In genomic region chr12:121383601-121384019, GRCh38 we compare ENCODE assay signal across 26 cellular contexts. TPM values are rescaled to one million over a fixed set of nuclear protein-coding genes. Genes with fewer than 3 reads are reported as not detected.
DNase-seq lines count a peak whose midpoint lies in the region; ATAC-seq, FAIRE-seq and TF ChIP-seq lines count a peak whose summit lies in the region.
"Had no signal": no experiment of that assay in that cellular context is flagged by ENCODE, and none has a peak within 500 bp of the region (broad histone marks: within the 10 kb centered on the region; RNA-seq: fewer than 3 reads in every experiment).

No MANE protein-coding gene starts in this region.

- no peaks in the 10 kb centered on the region for H3K27me3 ChIP-seq in RWPE2 (ENCODE audit: insufficient read depth, poor library complexity, severe bottlenecking)
- H3K27me3 ChIP-seq in foreskin keratinocyte = no peaks in the 10 kb centered on the region
- no peaks in the 10 kb centered on the region for H3K27me3 ChIP-seq in CD4-positive, alpha-beta T cell (ENCODE audit: control insufficient read depth, insufficient read depth, low read length)
- H3K27me3 ChIP-seq: dorsolateral prefrontal cortex, esophagus muscularis mucosa, tibial nerve had no signal

- DNase-seq in A549 (ENCODE audit: low read depth in 1 of 2, low spot score in 1 of 2) (no peak), RWPE2 (ENCODE audit: low spot score) (no peak), foreskin keratinocyte (no peak), T-helper 9 cell (no peak)
- no peak for DNase-seq in CD4-positive, alpha-beta T cell
- no peak for DNase-seq in activated CD8-positive, alpha-beta memory T cell treated with anti-CD3 and anti-CD28 coated beads, Interleukin-2, amount 10 ng/mL, durations not matched to agents 7 days and 5 days
- no peak for DNase-seq in stimulated activated effector memory CD8-positive, alpha-beta T cell treated with anti-CD3 and anti-CD28 coated beads, Interleukin-12 subunit alpha, Interleukin-12 subunit beta, amount 100 ng/mL, for 72 hours (ENCODE audit: low spot score in 2 of 2)
- DNase-seq: activated CD8-positive, alpha-beta T cell treated with anti-CD3 and anti-CD28 coated beads, Interleukin-2, amount 10 ng/mL, durations not matched to agents 7 days and 5 days; activated naive CD4-positive, alpha-beta T cell treated with anti-CD3 and anti-CD28 coated beads, Interleukin-2, amount 10 ng/mL, durations not matched to agents 7 days and 5 days; activated T-cell treated with anti-CD3 and anti-CD28 coated beads, Interleukin-2, amount 50 U/mL, for 24 hours; caudate nucleus; dorsolateral prefrontal cortex; KG1; mesenchymal stem cell; natural killer cell; NCI-H2029 treated with DMSO at 0.1 percent for 48 hours; posterior cingulate gyrus; stimulated activated CD4-positive, alpha-beta T cell treated with anti-CD3 and anti-CD28 coated beads, Interleukin-2, amount 100 ng/mL, for 48 hours; T-helper 2 cell had no signal

- peak in 1 of 2 experiments; percentile 29; a peak in 1 of 5 replicates for TF ChIP-seq RAD21 in A549 (conservative IDR thresholded peaks at IDR 0.05 in 1 of 2, IDR thresholded peaks at IDR 0.05 in 1 of 2)

- no peaks in the 10 kb centered on the region for H3K36me3 ChIP-seq in RWPE2 (ENCODE audit: low read depth)
- H3K36me3 ChIP-seq: esophagus muscularis mucosa, tibial nerve had no signal

- no peak for TF ChIP-seq EP300 in A549 (IDR thresholded peaks at IDR 0.05)

- no peak for FAIRE-seq in A549 (lab: Jason Lieb, UNC)
- FAIRE-seq: GM18507, RCC 7860 had no signal

- peak; percentile 26; the same call in 1 of the 3 replicates for TF ChIP-seq CTCF in A549 (IDR thresholded peaks at IDR 0.05)
- TF ChIP-seq CTCF in GM12874 (IDR thresholded peaks at IDR 0.05; ENCODE audit: insufficient read depth, low read depth, low read length) = 0 out of 2 replicates have a peak, but pooled peaks have one; percentile 5
- TF ChIP-seq CTCF in RWPE2 (IDR thresholded peaks at IDR 0.05; ENCODE audit: poor library complexity, severe bottlenecking) = peak; percentile 16
- peak; percentile 38 for TF ChIP-seq CTCF in foreskin keratinocyte (conservative IDR thresholded peaks at IDR 0.05)
- TF ChIP-seq CTCF in CD4-positive, alpha-beta T cell (IDR thresholded peaks at IDR 0.05) = no peak

- TF ChIP-seq POLR2A in A549 (IDR thresholded peaks at IDR 0.05; ENCODE audit: low read length) = no peak

- H3K4me1 ChIP-seq in A549 = peaks cover 5% of the 10 kb centered on the region; the same call in 2 of the 3 replicates
- H3K4me1 ChIP-seq in RWPE2 (ENCODE audit: insufficient read depth, poor library complexity, severe bottlenecking) = peaks cover 6% of the 10 kb centered on the region
- peaks cover 5% of the 10 kb centered on the region for H3K4me1 ChIP-seq in foreskin keratinocyte
- H3K4me1 ChIP-seq: esophagus muscularis mucosa, tibial nerve had no signal

- CTCF ChIA-PET in A549 (lab: Yijun Ruan, JAX) = interaction anchor here (0.5 to 2.0 kb wide), 10 partner anchors 10 to 1192 kb away, joined by 3 to 6 read pairs (median 4); no protein-coding TSS in a partner anchor
- CTCF ChIA-PET in CD4-positive, alpha-beta T cell (lab: Charles Lee) = interaction anchor here (1.9 kb wide), 1 partner anchor 49 kb away, joined by 5 read pairs; no protein-coding TSS in a partner anchor
- CTCF ChIA-PET in activated CD8-positive, alpha-beta memory T cell treated with anti-CD3 and anti-CD28 coated beads, Interleukin-2, amount 10 ng/mL, durations not matched to agents 7 days and 5 days (lab: Charles Lee) = interaction anchor here (1.1 to 1.8 kb wide), 4 partner anchors 22 to 429 kb away, joined by 3 to 7 read pairs (median 4); no protein-coding TSS in a partner anchor

- H3K27me3 Mint-ChIP-seq in CD4-positive, alpha-beta T cell = peaks cover 5% of the 10 kb centered on the region
- H3K27me3 Mint-ChIP-seq in activated CD8-positive, alpha-beta memory T cell treated with anti-CD3 and anti-CD28 coated beads, Interleukin-2, amount 10 ng/mL, durations not matched to agents 7 days and 5 days = peaks cover 9% of the 10 kb centered on the region
- H3K27me3 Mint-ChIP-seq: activated T-cell treated with anti-CD3 and anti-CD28 coated beads, Interleukin-2, amount 50 U/mL, for 24 hours; stimulated activated naive CD8-positive, alpha-beta T cell treated with anti-CD3 and anti-CD28 coated beads, Interleukin-15, Interleukin-2, amounts not matched to agents 100 ng/mL and 50 ng/mL, for 24 hours had no signal

- H3K4me1 Mint-ChIP-seq in CD4-positive, alpha-beta T cell (ENCODE audit: low read depth) = no peaks in the 10 kb centered on the region
- peaks cover 8% of the 10 kb centered on the region for H3K4me1 Mint-ChIP-seq in activated CD8-positive, alpha-beta memory T cell treated with anti-CD3 and anti-CD28 coated beads, Interleukin-2, amount 10 ng/mL, durations not matched to agents 7 days and 5 days
- H3K4me1 Mint-ChIP-seq in stimulated activated effector memory CD8-positive, alpha-beta T cell treated with anti-CD3 and anti-CD28 coated beads, Interleukin-12 subunit alpha, Interleukin-12 subunit beta, amount 100 ng/mL, for 72 hours = peaks cover 5% of the 10 kb centered on the region
- H3K4me1 Mint-ChIP-seq: natural killer cell had no signal

- POLR2A ChIA-PET in A549 (lab: Yijun Ruan, JAX) = interaction anchor here (0.6 kb wide), 1 partner anchor 31 kb away, joined by 3 read pairs; the partner anchor contains the start of gene ANAPC5
- POLR2A ChIA-PET in CD4-positive, alpha-beta T cell (lab: Charles Lee) = interaction anchor here (0.6 kb wide), 1 partner anchor 8 kb away, joined by 5 read pairs; no protein-coding TSS in a partner anchor

- intact Hi-C loops in CD4-positive, alpha-beta T cell (cut with DNase I, micrococcal nuclease) = no loop called here

- H3K9me3 ChIP-seq in A549 (no peaks in the 10 kb centered on the region), RWPE2 (ENCODE audit: severe bottlenecking) (no peaks in the 10 kb centered on the region)
- no peaks in the 10 kb centered on the region for H3K9me3 ChIP-seq in CD4-positive, alpha-beta T cell (ENCODE audit: control insufficient read depth, low read length)
- H3K9me3 ChIP-seq: esophagus muscularis mucosa, tibial nerve had no signal

- H3K4me3 ChIP-seq in A549 = no peak overlapping the region
- H3K4me3 ChIP-seq in RWPE2 (ENCODE audit: severe bottlenecking) = no peak overlapping the region
- H3K4me3 ChIP-seq: dorsolateral prefrontal cortex, esophagus muscularis mucosa, skin epidermis, tibial nerve had no signal

- H3K27ac ChIP-seq in A549 = no peak overlapping the region
- no peak overlapping the region for H3K27ac ChIP-seq in RWPE2 (ENCODE audit: poor library complexity, severe bottlenecking)
- no peak overlapping the region for H3K27ac ChIP-seq in foreskin keratinocyte
- H3K27ac ChIP-seq in CD4-positive, alpha-beta T cell (ENCODE audit: low read depth, low read length) = no peak overlapping the region
- H3K27ac ChIP-seq: dorsolateral prefrontal cortex, esophagus muscularis mucosa, skin epidermis, tibial nerve had no signal

- H3K9me3 Mint-ChIP-seq in CD4-positive, alpha-beta T cell = no peaks in the 10 kb centered on the region
- no peaks in the 10 kb centered on the region for H3K9me3 Mint-ChIP-seq in activated CD8-positive, alpha-beta memory T cell treated with anti-CD3 and anti-CD28 coated beads, Interleukin-2, amount 10 ng/mL, durations not matched to agents 7 days and 5 days (ENCODE audit: low read depth)
- H3K9me3 Mint-ChIP-seq in stimulated activated effector memory CD8-positive, alpha-beta T cell treated with anti-CD3 and anti-CD28 coated beads, Interleukin-12 subunit alpha, Interleukin-12 subunit beta, amount 100 ng/mL, for 72 hours = no peaks in the 10 kb centered on the region
- H3K9me3 Mint-ChIP-seq: activated naive CD4-positive, alpha-beta T cell treated with anti-CD3 and anti-CD28 coated beads, Interleukin-2, amount 10 ng/mL, durations not matched to agents 7 days and 5 days; activated T-cell treated with anti-CD3 and anti-CD28 coated beads, Interleukin-2, amount 50 U/mL, for 24 hours; natural killer cell; stimulated activated naive CD8-positive, alpha-beta T cell treated with anti-CD3 and anti-CD28 coated beads, Interleukin-15, Interleukin-2, amounts not matched to agents 100 ng/mL and 50 ng/mL, for 24 hours had no signal

- H3K4me2 ChIP-seq in A549 = no peak overlapping the region

- 82% methylated on average over 9 of the region's 9 CpGs for WGBS in A549 (ENCODE audit: missing lambda C conversion rate)

- H3K36me3 Mint-ChIP-seq in CD4-positive, alpha-beta T cell (ENCODE audit: low read depth) = no peaks in the 10 kb centered on the region
- H3K36me3 Mint-ChIP-seq in activated CD8-positive, alpha-beta memory T cell treated with anti-CD3 and anti-CD28 coated beads, Interleukin-2, amount 10 ng/mL, durations not matched to agents 7 days and 5 days = no peaks in the 10 kb centered on the region
- no peaks in the 10 kb centered on the region for H3K36me3 Mint-ChIP-seq in stimulated activated effector memory CD8-positive, alpha-beta T cell treated with anti-CD3 and anti-CD28 coated beads, Interleukin-12 subunit alpha, Interleukin-12 subunit beta, amount 100 ng/mL, for 72 hours
- H3K36me3 Mint-ChIP-seq: activated naive CD4-positive, alpha-beta T cell treated with anti-CD3 and anti-CD28 coated beads, Interleukin-2, amount 10 ng/mL, durations not matched to agents 7 days and 5 days; natural killer cell had no signal

- H3K4me3 Mint-ChIP-seq in CD4-positive, alpha-beta T cell = no peak overlapping the region
- no peak overlapping the region for H3K4me3 Mint-ChIP-seq in activated CD8-positive, alpha-beta memory T cell treated with anti-CD3 and anti-CD28 coated beads, Interleukin-2, amount 10 ng/mL, durations not matched to agents 7 days and 5 days
- H3K4me3 Mint-ChIP-seq in stimulated activated effector memory CD8-positive, alpha-beta T cell treated with anti-CD3 and anti-CD28 coated beads, Interleukin-12 subunit alpha, Interleukin-12 subunit beta, amount 100 ng/mL, for 72 hours = no peak overlapping the region
- H3K4me3 Mint-ChIP-seq: activated CD8-positive, alpha-beta T cell treated with anti-CD3 and anti-CD28 coated beads, Interleukin-2, amount 10 ng/mL, durations not matched to agents 7 days and 5 days; activated naive CD4-positive, alpha-beta T cell treated with anti-CD3 and anti-CD28 coated beads, Interleukin-2, amount 10 ng/mL, durations not matched to agents 7 days and 5 days; activated T-cell treated with anti-CD3 and anti-CD28 coated beads, Interleukin-2, amount 50 U/mL, for 24 hours; natural killer cell; stimulated activated naive CD8-positive, alpha-beta T cell treated with anti-CD3 and anti-CD28 coated beads, Interleukin-15, Interleukin-2, amounts not matched to agents 100 ng/mL and 50 ng/mL, for 24 hours had no signal

- ATAC-seq in A549 (no peak), RWPE2 (ENCODE audit: low read depth) (no peak), foreskin keratinocyte (no peak)
- ATAC-seq in CD4-positive, alpha-beta T cell (ENCODE audit: poor library complexity) = no peak
- no peak for ATAC-seq in activated CD8-positive, alpha-beta memory T cell treated with anti-CD3 and anti-CD28 coated beads, Interleukin-2, amount 10 ng/mL, durations not matched to agents 7 days and 5 days
- ATAC-seq in stimulated activated effector memory CD8-positive, alpha-beta T cell treated with anti-CD3 and anti-CD28 coated beads, Interleukin-12 subunit alpha, Interleukin-12 subunit beta, amount 100 ng/mL, for 72 hours = no peak
- ATAC-seq: activated CD8-positive, alpha-beta T cell treated with anti-CD3 and anti-CD28 coated beads, Interleukin-2, amount 10 ng/mL, durations not matched to agents 7 days and 5 days; natural killer cell had no signal

- no peak overlapping the region for H3K27ac Mint-ChIP-seq in CD4-positive, alpha-beta T cell
- no peak overlapping the region for H3K27ac Mint-ChIP-seq in activated CD8-positive, alpha-beta memory T cell treated with anti-CD3 and anti-CD28 coated beads, Interleukin-2, amount 10 ng/mL, durations not matched to agents 7 days and 5 days
- H3K27ac Mint-ChIP-seq in stimulated activated effector memory CD8-positive, alpha-beta T cell treated with anti-CD3 and anti-CD28 coated beads, Interleukin-12 subunit alpha, Interleukin-12 subunit beta, amount 100 ng/mL, for 72 hours = no peak overlapping the region
- H3K27ac Mint-ChIP-seq: activated CD8-positive, alpha-beta T cell treated with anti-CD3 and anti-CD28 coated beads, Interleukin-2, amount 10 ng/mL, durations not matched to agents 7 days and 5 days; activated naive CD4-positive, alpha-beta T cell treated with anti-CD3 and anti-CD28 coated beads, Interleukin-2, amount 10 ng/mL, durations not matched to agents 7 days and 5 days; activated T-cell treated with anti-CD3 and anti-CD28 coated beads, Interleukin-2, amount 50 U/mL, for 24 hours; natural killer cell; stimulated activated naive CD8-positive, alpha-beta T cell treated with anti-CD3 and anti-CD28 coated beads, Interleukin-15, Interleukin-2, amounts not matched to agents 100 ng/mL and 50 ng/mL, for 24 hours had no signal

RNA-seq across cellular contexts. Expression of gene RNF34, which starts 16.3 kb away (rescaled TPM):
- 59.4 and 94.4 TPM in 2 replicates for polyA plus RNA-seq in A549 (2011; rRNA removed)
- 41.0 and 50.8 TPM in 2 replicates for polyA plus RNA-seq in A549 (2012; cell fraction: cytosol; rRNA removed)
- polyA plus RNA-seq in A549 (2012; cell fraction: nucleus; rRNA removed) = 34.5 and 43.7 TPM in 2 replicates
- 39.6 to 44.5 TPM (median 42.0 TPM) in 3 replicates for polyA plus RNA-seq in A549 (2017; fragmentation: RNase III; extraction: RNeasy Plus Mini Kit Qiagen cat#74134 plus additional on column Dnase treatment)
- 183 and 207 TPM in 2 replicates for polyA minus RNA-seq in A549 (2011; rRNA and poly(A)+ RNA removed)
- total RNA-seq in foreskin keratinocyte = 46.8 and 52.5 TPM in 2 replicates
- 29.2 and 33.8 TPM in 2 replicates for polyA plus RNA-seq in foreskin keratinocyte
- 10 to 100 TPM; 60.6 to 63.1 TPM for total RNA-seq in CD4-positive, alpha-beta T cell
- total RNA-seq in activated CD8-positive, alpha-beta memory T cell treated with anti-CD3 and anti-CD28 coated beads, Interleukin-2, amount 10 ng/mL, durations not matched to agents 7 days and 5 days = 100 to 1,000 TPM in 1 of 2 experiments, 10 to 100 TPM in 1; 96.1 to 102 TPM

RNA-seq across cellular contexts. Expression of gene ANAPC5, which starts 31.4 kb away (rescaled TPM):
- polyA plus RNA-seq in A549 (2011; rRNA removed) (213 and 225 TPM in 2 replicates), A549 (2017; fragmentation: RNase III; extraction: RNeasy Plus Mini Kit Qiagen cat#74134 plus additional on column Dnase treatment) (88.4 to 91.9 TPM (median 91.6 TPM) in 3 replicates), foreskin keratinocyte (71.4 and 91.1 TPM in 2 replicates)
- 182 and 200 TPM in 2 replicates for polyA plus RNA-seq in A549 (2012; cell fraction: cytosol; rRNA removed)
- polyA plus RNA-seq in A549 (2012; cell fraction: nucleus; rRNA removed) = 214 and 271 TPM in 2 replicates
- 167 and 212 TPM in 2 replicates for polyA minus RNA-seq in A549 (2011; rRNA and poly(A)+ RNA removed)
- total RNA-seq in foreskin keratinocyte = 87.6 and 105 TPM in 2 replicates
- 10 to 100 TPM; 88.2 to 96.2 TPM for total RNA-seq in CD4-positive, alpha-beta T cell
- 100 to 1,000 TPM; 138 to 157 TPM for total RNA-seq in activated CD8-positive, alpha-beta memory T cell treated with anti-CD3 and anti-CD28 coated beads, Interleukin-2, amount 10 ng/mL, durations not matched to agents 7 days and 5 days
